ENCODE assay signal across 8 cellular contexts in the genomic region with DNA sequence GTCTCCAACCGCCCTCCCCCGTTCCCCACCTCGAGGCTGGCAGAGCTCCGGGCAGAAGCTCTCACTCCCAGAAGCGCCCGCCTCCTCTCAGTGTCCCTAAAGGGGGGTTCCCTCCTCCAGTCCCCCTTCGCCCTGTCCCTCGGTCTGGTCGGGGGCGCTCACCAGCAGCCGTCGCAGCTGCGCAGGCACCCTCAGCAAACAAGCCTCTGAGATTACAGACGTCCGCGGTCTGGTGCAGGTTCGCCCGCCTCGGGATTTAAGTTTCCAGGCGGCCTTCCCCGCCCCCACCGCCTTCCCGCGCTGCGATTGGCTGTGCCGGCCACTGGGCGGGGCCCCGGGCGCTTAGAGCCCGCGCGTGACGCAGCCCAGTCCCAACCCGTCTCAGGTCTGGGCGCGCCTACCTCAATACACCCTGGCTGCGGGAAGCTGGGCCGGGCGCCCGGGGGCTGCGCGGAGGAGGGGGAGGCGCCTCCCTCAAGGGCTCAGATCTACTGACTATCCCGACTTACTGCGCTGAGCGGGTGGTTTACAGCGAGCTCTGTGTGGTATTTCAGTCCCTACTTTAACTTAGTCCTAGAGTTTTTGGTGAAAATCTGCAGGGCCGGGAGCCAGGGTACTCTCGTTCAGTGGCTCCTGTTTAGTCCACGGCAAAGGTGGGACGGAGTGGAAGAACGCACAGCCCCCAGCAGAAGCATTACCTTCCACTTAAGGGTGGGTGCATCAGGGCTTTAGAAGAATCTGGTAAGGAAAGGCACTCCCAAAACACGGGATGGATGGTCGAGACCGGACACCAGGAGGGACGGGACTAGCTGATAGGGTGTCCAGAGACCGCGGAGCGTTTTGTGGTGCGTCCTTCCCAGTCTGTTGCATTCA. TPM values are rescaled to one million over a fixed set of nuclear protein-coding genes. Genes with fewer than 3 reads are reported as not detected.
DNase-seq lines count a peak whose midpoint lies in the region; ATAC-seq and TF ChIP-seq lines count a peak whose summit lies in the region.

A gene (minus strand): TSS at position 234 of the 873 bp plus-strand sequence. CDS start 1,099 bp downstream, outside the sequence.

- no peaks in the 10 kb centered on the region for H3K9me3 ChIP-seq in adrenal gland (replicated peaks in 1 of 3)
- H3K9me3 ChIP-seq in psoas muscle: no peaks in the 10 kb centered on the region

- H3K27ac ChIP-seq in adrenal gland (peak within 1 kb of the TSS in 1 of 5 donors; percentile 40), psoas muscle (no peak within 1 kb of the TSS), urinary bladder (ENCODE audit: low read depth) (no peak within 1 kb of the TSS)

- DNase-seq in GM04504 (ENCODE audit: low read depth) (peak; percentile 23), NCI-H1105 (lab: John Stamatoyannopoulos, UW) (peak; percentile 82), SW480 (ENCODE audit: low spot score) (peak; percentile 87), adrenal gland (peak; percentile 79 to 93 (median 88)), left ventricle myocardium superior (peak; percentile 91), psoas muscle (peak; percentile 80 to 88)

- intact Hi-C loops in adrenal gland (cut with DNase I) (no loop called here), left ventricle myocardium superior (cut with micrococcal nuclease) (no loop called here), psoas muscle (cut with DNase I) (loop anchor here in 1 of 2 donors (5.0 kb wide), 1 partner anchor 182 kb away; no protein-coding TSS in a partner anchor)

- peaks cover 4 to 9% of the 10 kb centered on the region in 2 donors for H3K4me1 ChIP-seq in adrenal gland (replicated peaks in 1 of 2)
- H3K4me1 ChIP-seq in psoas muscle: no peaks in the 10 kb centered on the region
- no peaks in the 10 kb centered on the region for H3K4me1 ChIP-seq in urinary bladder (ENCODE audit: insufficient read depth)

- ATAC-seq in HG02610 (IDR thresholded peaks at IDR 0.05; ENCODE audit: unreplicated experiment): peak; percentile 96
- ATAC-seq in left ventricle myocardium superior: peak; percentile 100
- peak; percentile 99 to 100 (median 100) for ATAC-seq in psoas muscle

- H3K36me3 ChIP-seq in adrenal gland (replicated peaks in 1 of 2) (no peaks in the 10 kb centered on the region), psoas muscle (ENCODE audit: insufficient read depth in 1 of 2, low read depth in 1 of 2) (no peaks in the 10 kb centered on the region), urinary bladder (ENCODE audit: insufficient read depth) (no peaks in the 10 kb centered on the region)

- TF ChIP-seq POLR2A in adrenal gland (IDR thresholded peaks at IDR 0.05): peak in 1 of 2 donors; percentile 45

- H3K4me3 ChIP-seq in adrenal gland (peak within 1 kb of the TSS in 2 of 4 donors; percentile 44 to 68), psoas muscle (peak within 1 kb of the TSS; percentile 73), urinary bladder (ENCODE audit: low read depth, low read length) (peak within 1 kb of the TSS; percentile 31)

- H3K27me3 ChIP-seq in adrenal gland (peaks cover 10% of the 10 kb centered on the region), psoas muscle (ENCODE audit: insufficient read depth in 3 of 3, low read length in 2 of 3) (peaks cover 0 to 2% (median 0%) of the 10 kb centered on the region in 3 donors)

- TF ChIP-seq CTCF in adrenal gland (IDR thresholded peaks at IDR 0.05): no peak
- TF ChIP-seq CTCF in psoas muscle (IDR thresholded peaks at IDR 0.05): no peak

- 0 to 1% (median 1%) methylated on average over 8 to 60 of the region's 60 CpGs for WGBS in adrenal gland, 4 donors
- WGBS in psoas muscle, 3 donors: 1 to 2% (median 1%) methylated on average over 58 to 60 of the region's 60 CpGs
- WGBS in urinary bladder: under 1% methylated on average over 60 of the region's 60 CpGs

RNA-seq across cellular contexts. Expression of the gene that starts here (rescaled TPM):
- total RNA-seq in adrenal gland (under 1 TPM in 6 of 8 donors, not detected in 2; 0.06 to 0.48 (median 0.17) TPM), left ventricle myocardium superior (0.27 TPM), psoas muscle (under 1 TPM in 3 of 4 donors, not detected in 1; 0.17 to 0.40 (median 0.28) TPM), urinary bladder (0.42 TPM)
- polyA plus RNA-seq in adrenal gland (under 1 TPM; 0.16 to 0.55 (median 0.20) TPM), psoas muscle (1 to 10 TPM in 1 of 3 donors, under 1 TPM in 2; 0.38 to 1.8 (median 0.42) TPM), urinary bladder (0.13 TPM)

Comparison
In these comparisons a context has a peak if more than half of its experiments do, and no peak if none do; other contexts are left out.
1. Peak in DNase-seq in adrenal gland; RNA of the gene not detected or under 1 TPM.
2. Peak in DNase-seq and ATAC-seq in left ventricle myocardium superior; RNA of the gene not detected or under 1 TPM.
3. DNase-seq: peak in every context shown above with its lines; median percentile 91 in left ventricle myocardium superior; 88 in adrenal gland; 87 in SW480; 84 in psoas muscle; 82 in NCI-H1105; 23 in GM04504.